Comparison of ENCODE assay signal across 20 cellular contexts in the genomic region with DNA sequence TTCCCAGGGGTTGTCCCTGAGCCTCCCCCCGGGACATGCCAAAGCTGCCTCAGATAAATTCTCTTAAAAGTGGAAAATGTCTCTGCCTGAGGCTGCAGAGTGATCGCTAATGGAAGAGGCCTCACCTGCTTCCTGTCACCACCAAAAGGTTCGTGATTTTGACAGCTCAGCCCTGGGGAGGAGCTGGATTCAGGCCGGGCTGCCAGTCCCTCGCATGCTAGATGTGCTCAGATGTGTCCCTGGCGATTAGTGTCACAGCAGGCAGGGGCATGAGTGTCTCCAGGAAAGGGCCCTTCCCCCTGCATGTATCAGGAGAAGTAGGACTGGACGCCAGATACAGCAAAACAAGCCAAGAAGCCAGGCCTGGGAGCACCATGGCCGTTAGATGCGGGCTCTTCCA.
"Had no signal": no experiment of that assay in that cellular context is flagged by ENCODE, and none has a peak within 500 bp of the region (broad histone marks: within the 10 kb centered on the region; RNA-seq: fewer than 3 reads in every experiment).

No MANE protein-coding gene starts in this region.

- H3K36me3 Mint-ChIP-seq: activated naive CD4-positive, alpha-beta T cell treated with anti-CD3 and anti-CD28 coated beads, Interleukin-2, amount 50 U/mL, for 72 hours; brain; mesothelial cell of epicardium; naive thymus-derived CD8-positive, alpha-beta T cell had no signal

- H3K27ac Mint-ChIP-seq: activated CD8-positive, alpha-beta T cell treated with anti-CD3 and anti-CD28 coated beads, Interleukin-2, amount 10 ng/mL, durations not matched to agents 7 days and 5 days; activated naive CD4-positive, alpha-beta T cell treated with anti-CD3 and anti-CD28 coated beads, Interleukin-2, amount 50 U/mL, for 72 hours; activated T-helper 1 cell treated with anti-CD3 and anti-CD28 coated beads, Interleukin-12 subunit alpha, Interleukin-12 subunit beta, Interleukin-2, Interleukin-4 antibody, amounts not matched to agents 30 ng/mL and 10 ng/mL and 1 ng/mL, durations not matched to agents 14 hours and 24 hours and 36 hours; dendritic cell treated with granulocyte-macrophage colony-stimulating factor and Interleukin-4, amounts not matched to agents 40 ng/mL and 50 ng/mL, for 4 days; mesothelial cell of epicardium; naive thymus-derived CD8-positive, alpha-beta T cell; stimulated activated naive CD8-positive, alpha-beta T cell treated with anti-CD3 and anti-CD28 coated beads, Interleukin-15, Interleukin-2, amounts not matched to agents 100 ng/mL and 50 ng/mL, for 24 hours had no signal

- DNase-seq: activated CD4-positive, alpha-beta T cell treated with anti-CD3 and anti-CD28 coated beads for 1 hour; activated CD4-positive, alpha-beta T cell treated with anti-CD3 and anti-CD28 coated beads, Interleukin-2, amount 50 U/mL, for 1 hour; activated CD8-positive, alpha-beta T cell treated with anti-CD3 and anti-CD28 coated beads, Interleukin-2, amount 10 ng/mL, durations not matched to agents 7 days and 5 days; aorta; effector CD4-positive, alpha-beta T cell; erythroblast; foreskin fibroblast; kidney; naive thymus-derived CD8-positive, alpha-beta T cell; stimulated activated CD4-positive, alpha-beta T cell treated with anti-CD3 and anti-CD28 coated beads, Interleukin-4, amount 100 ng/mL, for 4 hours; substantia nigra; thyroid gland; upper lobe of right lung had no signal

- H3K9me3 Mint-ChIP-seq: activated naive CD4-positive, alpha-beta T cell treated with anti-CD3 and anti-CD28 coated beads, Interleukin-2, amount 50 U/mL, for 72 hours; activated T-helper 1 cell treated with anti-CD3 and anti-CD28 coated beads, Interleukin-12 subunit alpha, Interleukin-12 subunit beta, Interleukin-2, Interleukin-4 antibody, amounts not matched to agents 30 ng/mL and 10 ng/mL and 1 ng/mL, durations not matched to agents 14 hours and 24 hours and 36 hours; dendritic cell treated with granulocyte-macrophage colony-stimulating factor and Interleukin-4, amounts not matched to agents 40 ng/mL and 50 ng/mL, for 4 days; mesothelial cell of epicardium; naive thymus-derived CD8-positive, alpha-beta T cell; stimulated activated naive CD8-positive, alpha-beta T cell treated with anti-CD3 and anti-CD28 coated beads, Interleukin-15, Interleukin-2, amounts not matched to agents 100 ng/mL and 50 ng/mL, for 24 hours had no signal

- H3K4me3 Mint-ChIP-seq: activated CD8-positive, alpha-beta T cell treated with anti-CD3 and anti-CD28 coated beads, Interleukin-2, amount 10 ng/mL, durations not matched to agents 7 days and 5 days; activated T-helper 1 cell treated with anti-CD3 and anti-CD28 coated beads, Interleukin-12 subunit alpha, Interleukin-12 subunit beta, Interleukin-2, Interleukin-4 antibody, amounts not matched to agents 30 ng/mL and 10 ng/mL and 1 ng/mL, durations not matched to agents 14 hours and 24 hours and 36 hours; brain; dendritic cell treated with granulocyte-macrophage colony-stimulating factor and Interleukin-4, amounts not matched to agents 40 ng/mL and 50 ng/mL, for 4 days; mesothelial cell of epicardium; naive thymus-derived CD8-positive, alpha-beta T cell; stimulated activated naive CD8-positive, alpha-beta T cell treated with anti-CD3 and anti-CD28 coated beads, Interleukin-15, Interleukin-2, amounts not matched to agents 100 ng/mL and 50 ng/mL, for 24 hours had no signal

- ATAC-seq: activated CD8-positive, alpha-beta T cell treated with anti-CD3 and anti-CD28 coated beads, Interleukin-2, amount 10 ng/mL, durations not matched to agents 7 days and 5 days; activated naive CD4-positive, alpha-beta T cell treated with anti-CD3 and anti-CD28 coated beads, Interleukin-2, amount 50 U/mL, for 72 hours; left lobe of liver; naive thymus-derived CD8-positive, alpha-beta T cell; upper lobe of right lung had no signal

- H3K27me3 Mint-ChIP-seq: stimulated activated naive CD8-positive, alpha-beta T cell treated with anti-CD3 and anti-CD28 coated beads, Interleukin-15, Interleukin-2, amounts not matched to agents 100 ng/mL and 50 ng/mL, for 24 hours had no signal
